ENCODE assay signal across 26 cellular contexts in genomic region chr13:113052206-113052605, GRCh38. TPM values are rescaled to one million over a fixed set of nuclear protein-coding genes. Genes with fewer than 3 reads are reported as not detected.
DNase-seq lines count a peak whose midpoint lies in the region; ATAC-seq and TF ChIP-seq lines count a peak whose summit lies in the region.
"Had no signal": no experiment of that assay in that cellular context is flagged by ENCODE, and none has a peak within 500 bp of the region (broad histone marks: within the 10 kb centered on the region; RNA-seq: fewer than 3 reads in every experiment).

No MANE protein-coding gene starts in this region.

- no peaks in the 10 kb centered on the region for H3K36me3 ChIP-seq in left lung
- H3K36me3 ChIP-seq in effector memory CD4-positive, alpha-beta T cell (ENCODE audit: control insufficient read depth, insufficient read depth, low read length): no peaks in the 10 kb centered on the region

- intact Hi-C loops in left cardiac atrium (cut with DNase I): no loop called here
- intact Hi-C loops in Right ventricle myocardium superior (cut with DNase I): no loop called here
- intact Hi-C loops in left lung (cut with DNase I): no loop called here
- intact Hi-C loops in posterior vena cava (cut with DNase I): no loop called here

- no peaks in the 10 kb centered on the region for H3K4me1 ChIP-seq in left lung
- H3K4me1 ChIP-seq in effector memory CD4-positive, alpha-beta T cell (ENCODE audit: control insufficient read depth, insufficient read depth, low read length, poor library complexity, severe bottlenecking): no peaks in the 10 kb centered on the region

- H3K9me3 ChIP-seq in left lung: no peaks in the 10 kb centered on the region
- H3K9me3 ChIP-seq in effector memory CD4-positive, alpha-beta T cell (ENCODE audit: control insufficient read depth, low read length): no peaks in the 10 kb centered on the region

- no peak overlapping the region for H3K4me3 ChIP-seq in left lung
- H3K4me3 ChIP-seq in effector memory CD4-positive, alpha-beta T cell (ENCODE audit: insufficient read depth, low read depth, low read length, poor library complexity, severe bottlenecking): no peak overlapping the region
- H3K4me3 ChIP-seq: K562, PC-9 had no signal

- peaks cover 0 to 11% of the 10 kb centered on the region in 2 donors for H3K27me3 ChIP-seq in left lung
- no peaks in the 10 kb centered on the region for H3K27me3 ChIP-seq in effector memory CD4-positive, alpha-beta T cell (replicated peaks; ENCODE audit: control insufficient read depth, insufficient read depth, low read length, poor library complexity, severe bottlenecking)

- H3K27ac ChIP-seq in left lung: no peak overlapping the region
- H3K27ac ChIP-seq in effector memory CD4-positive, alpha-beta T cell (ENCODE audit: insufficient read depth, low read length, poor library complexity, severe bottlenecking): no peak overlapping the region
- H3K27ac ChIP-seq: 22Rv1, C4-2B, PC-9 had no signal

- TF ChIP-seq CTCF in left lung (IDR thresholded peaks at IDR 0.05): no peak

- ATAC-seq in left cardiac atrium (no peak), Right ventricle myocardium superior (ENCODE audit: poor library complexity) (no peak), left lung (no peak), HG03108 (IDR thresholded peaks at IDR 0.05; ENCODE audit: unreplicated experiment) (no peak), GM19463 (IDR thresholded peaks at IDR 0.05; ENCODE audit: unreplicated experiment) (no peak)
- ATAC-seq: K562 had no signal

- DNase-seq in left cardiac atrium (peak; percentile 8), Right ventricle myocardium superior (no peak), left lung (peak; percentile 15 to 55), posterior vena cava (ENCODE audit: low spot score) (peak; percentile 56)
- no peak for DNase-seq in effector memory CD4-positive, alpha-beta T cell
- DNase-seq: DMS 273 treated with DMSO at 0.1 percent for 48 hours, DMS79, EL, GF-D8, Kasumi-1, MV-4-11, NCI-H1105 treated with DMSO at 0.1 percent for 48 hours, NCI-H2029 treated with DMSO at 0.1 percent for 48 hours, NCI-H2227 treated with DMSO at 0.1 percent for 48 hours, NCI-H526 treated with DMSO at 0.1 percent for 48 hours, PC-9, SHP77 had no signal

RNA-seq across cellular contexts. Expression of gene F7, which starts 53.4 kb away (rescaled TPM):
- under 1 TPM; 0.16 to 0.29 TPM for total RNA-seq in left cardiac atrium
- 0.08 TPM for total RNA-seq in Right ventricle myocardium superior
- total RNA-seq in left lung: not detected
- total RNA-seq in posterior vena cava: under 1 TPM in 1 of 2 donors, not detected in 1; 0.10 TPM
- total RNA-seq: B cell, K562, M059J, PC-9, RPMI7951, SK-MEL-5 had no signal

Comparison
In these comparisons a context has a peak if more than half of its experiments do, and no peak if none do; other contexts are left out.
1. DNase-seq: peak in left cardiac atrium (single experiment), left lung (2 of 2) and posterior vena cava (single experiment); none in Right ventricle myocardium superior (single experiment) and effector memory CD4-positive, alpha-beta T cell (0 of 3).